2 cellular contexts compared by ENCODE assay signal in genomic region chr7:1900847-1901246, GRCh38.
TF ChIP-seq lines count a peak whose summit lies in the region.

No MANE protein-coding gene starts in this region.

TF ChIP-seq in IMR-90, 13 proteins besides CTCF, POLR2A, EP300 and RAD21 (continued from another document):
- no peak for TF ChIP-seq ELK1 (IDR thresholded peaks at IDR 0.05; ENCODE audit: borderline replicate concordance, low read depth, low read length)
- TF ChIP-seq, protein P1, sequence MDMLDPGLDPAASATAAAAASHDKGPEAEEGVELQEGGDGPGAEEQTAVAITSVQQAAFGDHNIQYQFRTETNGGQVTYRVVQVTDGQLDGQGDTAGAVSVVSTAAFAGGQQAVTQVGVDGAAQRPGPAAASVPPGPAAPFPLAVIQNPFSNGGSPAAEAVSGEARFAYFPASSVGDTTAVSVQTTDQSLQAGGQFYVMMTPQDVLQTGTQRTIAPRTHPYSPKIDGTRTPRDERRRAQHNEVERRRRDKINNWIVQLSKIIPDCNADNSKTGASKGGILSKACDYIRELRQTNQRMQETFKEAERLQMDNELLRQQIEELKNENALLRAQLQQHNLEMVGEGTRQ (IDR thresholded peaks at IDR 0.05; ENCODE audit: low read depth, low read length): no peak
- no peak for TF ChIP-seq FOS (IDR thresholded peaks at IDR 0.05; ENCODE audit: low read depth, low read length)
- no peak for TF ChIP-seq RCOR1 (IDR thresholded peaks at IDR 0.05; ENCODE audit: insufficient replicate concordance, low read length)
- TF ChIP-seq RFX5 (IDR thresholded peaks at IDR 0.05; ENCODE audit: low read depth, low read length): no peak
- TF ChIP-seq CEBPB (IDR thresholded peaks at IDR 0.05; ENCODE audit: low read depth, low read length): no peak

TF ChIP-seq in HEK293T, 16 proteins besides CTCF, POLR2A, EP300 and RAD21 (continued from another document):
- no peak for TF ChIP-seq LEF1 (IDR thresholded peaks at IDR 0.05; ENCODE audit: borderline replicate concordance)
- no peak for TF ChIP-seq ZNF384 (IDR thresholded peaks at IDR 0.05)
- TF ChIP-seq FOXA1 (IDR thresholded peaks at IDR 0.05): no peak
- no peak for TF ChIP-seq SP1 (IDR thresholded peaks at IDR 0.05)
- no peak for TF ChIP-seq FOXK2 (IDR thresholded peaks at IDR 0.05)
